In genomic region chr6:41027799-41028617, GRCh38 we compare ENCODE assay signal across 8 cellular contexts. TPM values are rescaled to one million over a fixed set of nuclear protein-coding genes. Genes with fewer than 3 reads are reported as not detected.
DNase-seq lines count a peak whose midpoint lies in the region; ATAC-seq and TF ChIP-seq lines count a peak whose summit lies in the region.

No MANE protein-coding gene starts in this region.

- H3K27ac ChIP-seq in gastrocnemius medialis, result peak overlapping the region; percentile 81 to 85 (median 82)

- peak; percentile 82 to 91 for ATAC-seq in gastrocnemius medialis

- H3K4me1 ChIP-seq in gastrocnemius medialis, result peaks cover 15 to 16% of the 10 kb centered on the region in 2 donors

- no peaks in the 10 kb centered on the region for H3K9me3 ChIP-seq in gastrocnemius medialis

- H3K36me3 ChIP-seq in H7 (replicated peaks; ENCODE audit: control insufficient read depth, insufficient read depth, low read length) (no peaks in the 10 kb centered on the region), gastrocnemius medialis (no peaks in the 10 kb centered on the region)

- no peaks in the 10 kb centered on the region for H3K27me3 ChIP-seq in H7 (ENCODE audit: control insufficient read depth, insufficient read depth, low read length)
- H3K27me3 ChIP-seq in gastrocnemius medialis, result no peaks in the 10 kb centered on the region

- in situ Hi-C loops in astrocyte of the spinal cord (cut with HindIII; ENCODE audit: low sequenced_read_pairs) (no loop called here), gastrocnemius medialis (cut with MboI; ENCODE audit: low sequenced_read_pairs in 4 of 4) (loop anchor here (5.0 to 25.0 kb wide), 5 partner anchors 39 to 1673 kb away; no protein-coding TSS in a partner anchor)

- peak; percentile 100 for TF ChIP-seq CTCF in GM10266 (IDR thresholded peaks at IDR 0.05; ENCODE audit: control insufficient read depth, insufficient read depth, low read depth, missing control alignments)
- peak; percentile 90 for TF ChIP-seq CTCF in astrocyte of the spinal cord (IDR thresholded peaks at IDR 0.05; ENCODE audit: low read depth, low read length)
- peak; percentile 99 to 100 (median 99) for TF ChIP-seq CTCF in gastrocnemius medialis (IDR thresholded peaks at IDR 0.05 in 4 of 5, conservative IDR thresholded peaks at IDR 0.05 in 1 of 5)

- no peak for TF ChIP-seq POLR2A in gastrocnemius medialis (IDR thresholded peaks at IDR 0.05)

- intact Hi-C loops in gastrocnemius medialis (cut with DNase I; ENCODE audit: low total_unique reads), result loop anchor here (1.0 to 10.0 kb wide), 5 partner anchors 21 to 1043 kb away; no protein-coding TSS in a partner anchor

- peak; percentile 84 for DNase-seq in GM10266 (ENCODE audit: extremely low spot score)
- DNase-seq in H7, result peak; percentile 95
- DNase-seq in M059J (ENCODE audit: low read depth), result peak; percentile 86
- peak; percentile 69 for DNase-seq in T-helper 9 cell
- DNase-seq in astrocyte of the spinal cord (ENCODE audit: low read depth, low spot score), result peak; percentile 69
- DNase-seq in gastrocnemius medialis, result peak; percentile 67 to 79
- DNase-seq in HPDE6-E6E7 (ENCODE audit: extremely low spot score), result no peak

- H3K4me3 ChIP-seq in H7 (ENCODE audit: insufficient read depth, low read depth, low read length) (peak overlapping the region; percentile 62), astrocyte of the spinal cord (ENCODE audit: low read depth, low read length) (peak overlapping the region; percentile 40), iPS-11a (ENCODE audit: low read depth, low read length) (peak overlapping the region; percentile 47), gastrocnemius medialis (peak overlapping the region; percentile 60 to 79 (median 70))

RNA-seq across cellular contexts. Expression of gene UNC5CL, which starts 11.0 kb away (rescaled TPM):
- total RNA-seq in H7 (2014; rRNA removed; shearing (Covaris generic)), result 4.2 and 4.3 TPM in 2 replicates
- total RNA-seq in M059J (2014; rRNA removed; shearing (Covaris generic)), result 0.02 and 0.20 TPM in 2 replicates
- total RNA-seq in gastrocnemius medialis, result under 1 TPM; 0.20 to 0.52 (median 0.29) TPM

RNA-seq across cellular contexts. Expression of gene TSPO2, which starts 14.3 kb away (rescaled TPM):
- total RNA-seq in H7 (2014; rRNA removed; shearing (Covaris generic)), result not detected in 2 replicates
- total RNA-seq in M059J (2014; rRNA removed; shearing (Covaris generic)), result not detected in 2 replicates
- total RNA-seq in gastrocnemius medialis, result not detected

RNA-seq across cellular contexts. Expression of gene APOBEC2, which starts 25.0 kb away (rescaled TPM):
- total RNA-seq in H7 (2014; rRNA removed; shearing (Covaris generic)), result 0.14 TPM in 1 of 2 replicates, not detected in the other
- total RNA-seq in M059J (2014; rRNA removed; shearing (Covaris generic)), result not detected in 2 replicates
- total RNA-seq in gastrocnemius medialis, result 100 to 1,000 TPM in 2 of 4 donors, 10 to 100 TPM in 2; 93.9 to 315 (median 106) TPM

RNA-seq across cellular contexts. Expression of gene OARD1, which starts 44.1 kb away (rescaled TPM):
- total RNA-seq in H7 (2014; rRNA removed; shearing (Covaris generic)), result 15.3 and 23.2 TPM in 2 replicates
- 17.7 and 23.0 TPM in 2 replicates for total RNA-seq in M059J (2014; rRNA removed; shearing (Covaris generic))
- 10 to 100 TPM; 14.3 to 20.2 (median 15.1) TPM for total RNA-seq in gastrocnemius medialis

RNA-seq across cellular contexts. Expression of gene NFYA, which starts 44.8 kb away (rescaled TPM):
- 12.1 and 20.0 TPM in 2 replicates for total RNA-seq in H7 (2014; rRNA removed; shearing (Covaris generic))
- 9.4 and 19.2 TPM in 2 replicates for total RNA-seq in M059J (2014; rRNA removed; shearing (Covaris generic))
- total RNA-seq in gastrocnemius medialis, result 10 to 100 TPM in 2 of 4 donors, 1 to 10 TPM in 2; 7.2 to 11.6 (median 9.7) TPM

Comparison
In these comparisons a context has a peak if more than half of its experiments do, and no peak if none do; other contexts are left out.
1. RNA of gene APOBEC2, which starts 25.0 kb away (total RNA-seq): 93.9 to 315 TPM in gastrocnemius medialis; 0.14 TPM in H7 and not detected in M059J; every median in the first group is over 10 times any median in the second.
2. Peak in every context shown above with its lines, with median percentiles within 50 percentile points of each other: CTCF ChIP-seq and H3K4me3 ChIP-seq.